ENCODE assay signal across 8 cellular contexts in genomic region chr11:7513210-7514098, GRCh38. TPM values are rescaled to one million over a fixed set of nuclear protein-coding genes. Genes with fewer than 3 reads are reported as not detected.
DNase-seq lines count a peak whose midpoint lies in the region; FAIRE-seq and TF ChIP-seq lines count a peak whose summit lies in the region.

PPFIBP2 (plus strand) TSS chr11:7513999; CDS start chr11:7549476, 35,477 bp downstream.

- FAIRE-seq in urothelium cell line (lab: Jason Lieb, UNC), result no peak

- H3K79me2 ChIP-seq in GM23248 (ENCODE audit: insufficient read depth), result no peaks in the 10 kb centered on the region

- H3K4me3 ChIP-seq in GM08714 (ENCODE audit: low read length), result peak within 1 kb of the TSS; percentile 95
- H3K4me3 ChIP-seq in GM23248, result peak within 1 kb of the TSS; percentile 78
- peak within 1 kb of the TSS; percentile 80 to 82 for H3K4me3 ChIP-seq in right atrium auricular region

- H3K4me1 ChIP-seq in GM23248 (ENCODE audit: insufficient read depth) (peaks cover 8% of the 10 kb centered on the region; the same call in 1 of the 2 replicates), right atrium auricular region (peaks cover 0 to 33% of the 10 kb centered on the region in 2 donors)

- H3K4me2 ChIP-seq in GM23248 (ENCODE audit: unreplicated experiment), result peak within 1 kb of the TSS; percentile 79

- peak within 1 kb of the TSS; percentile 68 for H3K27ac ChIP-seq in GM23248
- H3K27ac ChIP-seq in right atrium auricular region, result peak within 1 kb of the TSS; percentile 92 to 94

- no peaks in the 10 kb centered on the region for H4K20me1 ChIP-seq in GM23248 (ENCODE audit: insufficient read depth)

- peak within 1 kb of the TSS; percentile 89 for H2AFZ ChIP-seq in GM23248

- no peaks in the 10 kb centered on the region for H3K9me3 ChIP-seq in GM23248 (ENCODE audit: low read depth)
- no peaks in the 10 kb centered on the region for H3K9me3 ChIP-seq in right atrium auricular region

- 0 out of 2 replicates have a peak, but pooled peaks cover 6% of the 10 kb centered on the region for H3K27me3 ChIP-seq in GM23248 (replicated peaks; ENCODE audit: insufficient read depth)
- no peaks in the 10 kb centered on the region for H3K27me3 ChIP-seq in right atrium auricular region

- in situ Hi-C loops in GM23248 (cut with MboI), result no loop called here

- no peaks in the 10 kb centered on the region for H3K36me3 ChIP-seq in GM23248 (ENCODE audit: low read depth)
- H3K36me3 ChIP-seq in right atrium auricular region, result no peaks in the 10 kb centered on the region

- peak; percentile 87 for DNase-seq in GM23248
- peak; percentile 35 to 42 for DNase-seq in Kasumi-1 (lab: John Stamatoyannopoulos, UW)
- DNase-seq in T-helper 1 cell, result peak; percentile 67 to 78 (median 75)
- peak in 55 of 56 donors; percentile 44 to 98 (median 80) for DNase-seq in amygdala (lab: John Stamatoyannopoulos, UW)
- DNase-seq in right atrium auricular region (ENCODE audit: low spot score), result peak; percentile 74
- DNase-seq in pulmonary artery endothelial cell (ENCODE audit: low read depth, low spot score), result peak; percentile 20
- peak; percentile 94 for DNase-seq in urothelium cell line (ENCODE audit: low spot score)

- WGBS in GM23248 (ENCODE audit: low coverage in 1 of 2, low lambda C conversion rate in 2 of 2, missing lambda C conversion rate in 2 of 2), 2 experiments, result 1% methylated on average over 39 to 66 of the region's 80 CpGs

- peak within 1 kb of the TSS; percentile 85 for H3K9ac ChIP-seq in GM23248

- H3K9me2 ChIP-seq in GM23248 (ENCODE audit: insufficient read depth), result no peaks in the 10 kb centered on the region

- TF ChIP-seq CTCF in right atrium auricular region (IDR thresholded peaks at IDR 0.05), result peak; percentile 43 to 68

- H3F3A ChIP-seq in GM23248 (ENCODE audit: insufficient read depth), result no peaks in the 10 kb centered on the region

RNA-seq across cellular contexts. Expression of gene PPFIBP2, which starts in this region (rescaled TPM):
- total RNA-seq in GM23248 (2014; rRNA removed; shearing (Covaris generic)), result 4.1 and 16.8 TPM in 2 replicates
- polyA plus RNA-seq in GM23248 (2016; fragmentation: Nextera tagmentation; extraction: Ambion mirVana), result 5.9 TPM in 2 replicates
- total RNA-seq in right atrium auricular region, result 10 to 100 TPM; 13.0 to 24.0 TPM
- total RNA-seq in pulmonary artery endothelial cell, result 1.6 and 1.7 TPM in 2 replicates

Comparison
In these comparisons a context has a peak if more than half of its experiments do, and no peak if none do; other contexts are left out.
1. Peak in every context shown above with its lines: DNase-seq, H3K4me3 ChIP-seq and H3K27ac ChIP-seq.
2. DNase-seq: peak in every context shown above with its lines; median percentile 94 in urothelium cell line; 87 in GM23248; 80 in amygdala; 75 in T-helper 1 cell; 74 in right atrium auricular region; 38 in Kasumi-1; 20 in pulmonary artery endothelial cell.